In genomic region chr12:121535150-121536057, GRCh38 we compare ENCODE assay signal across 8 cellular contexts. TPM values are rescaled to one million over a fixed set of nuclear protein-coding genes. Genes with fewer than 3 reads are reported as not detected.
DNase-seq lines count a peak whose midpoint lies in the region; ATAC-seq, FAIRE-seq and TF ChIP-seq lines count a peak whose summit lies in the region.

No MANE protein-coding gene starts in this region.

- TF ChIP-seq CTCF in kidney (IDR thresholded peaks at IDR 0.05; ENCODE audit: borderline replicate concordance, extremely low read depth, insufficient read depth) (no peak), GM10248 (IDR thresholded peaks at IDR 0.05; ENCODE audit: control extremely low read depth, extremely low read depth, low read depth, missing control alignments) (no peak)

- DNase-seq in activated CD4-positive, alpha-beta T cell treated with anti-CD3 and anti-CD28 coated beads for 36 hours, result no peak
- no peak for DNase-seq in activated CD4-positive, alpha-beta T cell treated with anti-CD3 and anti-CD28 coated beads for 4 hours
- DNase-seq in kidney (no peak), substantia nigra (lab: John Stamatoyannopoulos, UW) (peak in 3 of 49 donors; percentile 9 to 34 (median 12)), GM10248 (ENCODE audit: extremely low spot score) (no peak)
- DNase-seq in stimulated activated CD4-positive, alpha-beta T cell treated with anti-CD3 and anti-CD28 coated beads, Interleukin-2, amount 100 ng/mL, for 24 hours, result no peak

- H3K4me3 Mint-ChIP-seq in activated CD4-positive, alpha-beta T cell treated with anti-CD3 and anti-CD28 coated beads for 36 hours, result peak overlapping the region; percentile 50
- H3K4me3 Mint-ChIP-seq in activated naive CD8-positive, alpha-beta T cell, result peak overlapping the region; percentile 84

- H3K36me3 Mint-ChIP-seq in activated CD4-positive, alpha-beta T cell treated with anti-CD3 and anti-CD28 coated beads for 36 hours (ENCODE audit: low read depth), result peaks cover 25% of the 10 kb centered on the region
- no peaks in the 10 kb centered on the region for H3K36me3 Mint-ChIP-seq in activated naive CD8-positive, alpha-beta T cell

- intact Hi-C loops in activated CD4-positive, alpha-beta T cell treated with anti-CD3 and anti-CD28 coated beads for 36 hours (cut with DNase I, micrococcal nuclease), result loop anchor here (2.0 to 5.0 kb wide), 5 partner anchors 35 to 152 kb away; partner anchors contain the start of genes KDM2B (in 1 of the 2) and ORAI1 (in 1 of the 2)
- intact Hi-C loops in kidney (cut with DNase I), result no loop called here

- H3K4me1 Mint-ChIP-seq in activated CD4-positive, alpha-beta T cell treated with anti-CD3 and anti-CD28 coated beads for 36 hours, result peaks cover 64% of the 10 kb centered on the region
- H3K4me1 Mint-ChIP-seq in activated naive CD8-positive, alpha-beta T cell (ENCODE audit: low read depth), result peaks cover 64% of the 10 kb centered on the region

- peak overlapping the region; percentile 73 for H3K27ac Mint-ChIP-seq in activated CD4-positive, alpha-beta T cell treated with anti-CD3 and anti-CD28 coated beads for 36 hours
- H3K27ac Mint-ChIP-seq in activated naive CD8-positive, alpha-beta T cell, result peak overlapping the region; percentile 77

- H3K36me3 ChIP-seq in kidney (ENCODE audit: control insufficient read depth in 1 of 2, insufficient read depth in 2 of 2, low read length in 2 of 2), result peaks cover 2 to 5% of the 10 kb centered on the region in 2 donors

- H3K9me3 Mint-ChIP-seq in activated CD4-positive, alpha-beta T cell treated with anti-CD3 and anti-CD28 coated beads for 36 hours (ENCODE audit: low read depth), result no peaks in the 10 kb centered on the region
- H3K9me3 Mint-ChIP-seq in activated naive CD8-positive, alpha-beta T cell (ENCODE audit: low read depth), result no peaks in the 10 kb centered on the region

- H3K9ac ChIP-seq in kidney (ENCODE audit: low read length in 2 of 2), result peak overlapping the region; percentile 39 to 77

- H3K4me1 ChIP-seq in kidney (ENCODE audit: control insufficient read depth in 1 of 2, insufficient read depth in 1 of 2, low read depth in 1 of 2, low read length in 2 of 2), result peaks cover 21 to 30% of the 10 kb centered on the region in 2 donors

- CTCF ChIA-PET in activated CD4-positive, alpha-beta T cell treated with anti-CD3 and anti-CD28 coated beads for 36 hours (lab: Charles Lee), result no interaction called here
- CTCF ChIA-PET in GM10248 (lab: Yijun Ruan, JAX), result no interaction called here

- no peak for FAIRE-seq in kidney (lab: Jason Lieb, UNC)

- no peaks in the 10 kb centered on the region for H3K9me3 ChIP-seq in kidney (ENCODE audit: control insufficient read depth in 1 of 2, low read length in 2 of 2)

- no peaks in the 10 kb centered on the region for H3K27me3 Mint-ChIP-seq in activated CD4-positive, alpha-beta T cell treated with anti-CD3 and anti-CD28 coated beads for 36 hours
- H3K27me3 Mint-ChIP-seq in activated naive CD8-positive, alpha-beta T cell, result no peaks in the 10 kb centered on the region

- H3K4me3 ChIP-seq in kidney (ENCODE audit: low read length in 2 of 2), result peak overlapping the region; percentile 57 to 64

- no peak for ATAC-seq in activated CD4-positive, alpha-beta T cell treated with anti-CD3 and anti-CD28 coated beads for 36 hours
- ATAC-seq in HG02642 (IDR thresholded peaks at IDR 0.05; ENCODE audit: poor library complexity, unreplicated experiment), result no peak

- H3K27ac ChIP-seq in kidney (ENCODE audit: low read depth in 2 of 2, low read length in 2 of 2) (peak overlapping the region; percentile 90 to 94), substantia nigra (ENCODE audit: low read depth, low read length, poor library complexity, severe bottlenecking) (peak overlapping the region; percentile 49)

- POLR2A ChIA-PET in activated CD4-positive, alpha-beta T cell treated with anti-CD3 and anti-CD28 coated beads for 36 hours (lab: Charles Lee), result no interaction called here
- POLR2A ChIA-PET in GM10248 (lab: Yijun Ruan, JAX), result no interaction called here

RNA-seq across cellular contexts. Expression of gene KDM2B, which starts 45.4 kb away (rescaled TPM):
- 10 to 100 TPM; 39.2 to 48.7 TPM for total RNA-seq in activated CD4-positive, alpha-beta T cell treated with anti-CD3 and anti-CD28 coated beads for 36 hours
- 19.7 TPM for total RNA-seq in kidney
- 6.2 TPM for polyA plus RNA-seq in kidney (ENCODE audit: insufficient read depth, low read depth, low replicate concordance)
